8 cellular contexts compared by ENCODE assay signal in the genomic region with DNA sequence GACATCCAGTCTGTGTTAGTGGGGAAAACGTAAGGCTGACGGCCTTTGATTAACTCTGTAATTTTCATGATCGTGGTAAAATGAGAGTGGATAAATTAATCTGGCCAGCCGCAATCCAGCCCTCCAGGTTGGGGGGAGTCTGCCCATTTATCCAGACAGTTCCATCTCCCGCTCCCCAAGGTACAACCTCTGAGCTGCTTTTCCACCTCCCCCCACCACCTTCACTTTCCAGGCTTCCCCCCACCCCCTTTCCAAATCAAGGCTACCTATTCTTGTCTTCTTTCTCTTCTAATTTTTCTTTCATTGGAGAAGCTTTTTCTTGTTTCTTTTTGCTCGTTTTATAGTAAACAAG. TPM values are rescaled to one million over a fixed set of nuclear protein-coding genes. Genes with fewer than 3 reads are reported as not detected.
DNase-seq lines count a peak whose midpoint lies in the region; ATAC-seq, FAIRE-seq and TF ChIP-seq lines count a peak whose summit lies in the region.

No MANE protein-coding gene starts in this region.

- peak overlapping the region; percentile 87 for H3K9ac ChIP-seq in SK-N-MC (ENCODE audit: insufficient read length)

- peak overlapping the region; percentile 67; the same call in 1 of the 2 replicates for H3K27ac ChIP-seq in SK-N-MC

- H3K27me3 ChIP-seq in HAP-1 (ENCODE audit: low read depth): no peaks in the 10 kb centered on the region

- H3K36me3 ChIP-seq in HAP-1 (replicated peaks) (no peaks in the 10 kb centered on the region), SK-N-MC (ENCODE audit: insufficient read depth, low read length) (peaks cover 2% of the 10 kb centered on the region; the same call in 1 of the 2 replicates)

- peaks cover 49% of the 10 kb centered on the region for H3K4me1 ChIP-seq in HAP-1

- no peak for TF ChIP-seq CTCF in fibroblast of villous mesenchyme (IDR thresholded peaks at IDR 0.05; ENCODE audit: insufficient read depth, low read depth, low read length)
- TF ChIP-seq CTCF in GM13976 (IDR thresholded peaks at IDR 0.05; ENCODE audit: borderline replicate concordance, control extremely low read depth, extremely low read depth, insufficient read depth, missing control alignments): no peak

- in situ Hi-C loops in HAP-1 (cut with MboI; ENCODE audit: low sequenced_read_pairs): no loop called here
- in situ Hi-C loops in GM13976 (cut with MboI; ENCODE audit: low sequenced_read_pairs, unreplicated experiment): loop anchor here (25.0 kb wide), 1 partner anchor 593 kb away; no protein-coding TSS in a partner anchor

- no peak for ATAC-seq in GM18868 (IDR thresholded peaks at IDR 0.05; ENCODE audit: unreplicated experiment)

- DNase-seq in HAP-1 (ENCODE audit: low spot score in 2 of 2) (no peak), SK-N-MC (ENCODE audit: low read depth, low spot score) (no peak), fibroblast of villous mesenchyme (ENCODE audit: low read depth) (no peak), skeletal muscle cell (ENCODE audit: low read depth) (no peak), RCC 7860 (ENCODE audit: low spot score) (no peak), GM13976 (ENCODE audit: low spot score) (no peak), 8988T (no peak)

- H3K4me3 ChIP-seq in HAP-1: peak overlapping the region; percentile 78
- H3K4me3 ChIP-seq in SK-N-MC: peak overlapping the region; percentile 82
- peak overlapping the region; percentile 89 for H3K4me3 ChIP-seq in fibroblast of villous mesenchyme (ENCODE audit: low read depth, low read length)
- H3K4me3 ChIP-seq in skeletal muscle cell (ENCODE audit: low read depth, low read length): peak overlapping the region; percentile 86

- no peak for FAIRE-seq in RCC 7860 (lab: Jason Lieb, UNC)

- H3K9me3 ChIP-seq in HAP-1 (no peaks in the 10 kb centered on the region), SK-N-MC (ENCODE audit: low read depth, low read length) (no peaks in the 10 kb centered on the region)

RNA-seq across cellular contexts. Expression of gene MIER1, which starts 6.0 kb away (rescaled TPM):
- total RNA-seq in fibroblast of villous mesenchyme: 34.1 and 52.2 TPM in 2 replicates

RNA-seq across cellular contexts. Expression of gene DNAI4, which starts 6.1 kb away (rescaled TPM):
- total RNA-seq in fibroblast of villous mesenchyme: 3.5 and 9.9 TPM in 2 replicates
